In genomic region chr19:9945319-9945966, GRCh38 we compare ENCODE assay signal across 9 cellular contexts. TPM values are rescaled to one million over a fixed set of nuclear protein-coding genes. Genes with fewer than 3 reads are reported as not detected.
DNase-seq lines count a peak whose midpoint lies in the region; ATAC-seq, FAIRE-seq and TF ChIP-seq lines count a peak whose summit lies in the region.
"Had no signal": no experiment of that assay in that cellular context is flagged by ENCODE, and none has a peak within 500 bp of the region (broad histone marks: within the 10 kb centered on the region; RNA-seq: fewer than 3 reads in every experiment).

No MANE protein-coding gene starts in this region.

- no peaks in the 10 kb centered on the region for H3K27me3 ChIP-seq in NT2/D1 (ENCODE audit: insufficient read depth, insufficient read length)
- peaks cover 0 to 6% of the 10 kb centered on the region in 2 experiments for H3K27me3 ChIP-seq in mesenchymal stem cell (ENCODE audit: control insufficient read depth in 1 of 2, insufficient read depth in 1 of 2, low read length in 2 of 2)
- no peaks in the 10 kb centered on the region for H3K27me3 ChIP-seq in uterus

- peaks cover 33% of the 10 kb centered on the region for H3K27me3 Mint-ChIP-seq in stimulated activated naive CD8-positive, alpha-beta T cell treated with anti-CD3 and anti-CD28 coated beads, Interleukin-15, amount 100 ng/mL, for 72 hours

- no peaks in the 10 kb centered on the region for H3K36me3 ChIP-seq in NT2/D1 (ENCODE audit: insufficient read depth, insufficient read length, low read length)
- H3K36me3 ChIP-seq in mesenchymal stem cell (ENCODE audit: control insufficient read depth in 1 of 2, insufficient read depth in 2 of 2, low read depth in 1 of 2, low read length in 2 of 2): no peaks in the 10 kb centered on the region
- H3K36me3 ChIP-seq in uterus: no peaks in the 10 kb centered on the region

- H4K8ac ChIP-seq in mesenchymal stem cell (ENCODE audit: low read length): no peak overlapping the region

- H3K4me1 Mint-ChIP-seq in stimulated activated naive CD8-positive, alpha-beta T cell treated with anti-CD3 and anti-CD28 coated beads, Interleukin-15, amount 100 ng/mL, for 72 hours: no peaks in the 10 kb centered on the region

- no peak overlapping the region for H3K4ac ChIP-seq in mesenchymal stem cell (ENCODE audit: low read depth in 1 of 2, low read length in 2 of 2)

- no peak overlapping the region for H4K91ac ChIP-seq in mesenchymal stem cell (ENCODE audit: low read length)

- H3K9me3 Mint-ChIP-seq in stimulated activated naive CD8-positive, alpha-beta T cell treated with anti-CD3 and anti-CD28 coated beads, Interleukin-15, amount 100 ng/mL, for 72 hours: peaks cover 7 to 22% of the 10 kb centered on the region in 2 donors

- no peak overlapping the region for H3K14ac ChIP-seq in mesenchymal stem cell (ENCODE audit: low read length in 2 of 2)

- H3K9me3 ChIP-seq in NT2/D1 (ENCODE audit: insufficient read depth, low read length) (peaks cover 12% of the 10 kb centered on the region), mesenchymal stem cell (ENCODE audit: control insufficient read depth, low read length) (peaks cover 13% of the 10 kb centered on the region), uterus (no peaks in the 10 kb centered on the region)

- ATAC-seq in HG03045 (IDR thresholded peaks at IDR 0.05; ENCODE audit: unreplicated experiment): no peak
- no peak for ATAC-seq in GM18861 (IDR thresholded peaks at IDR 0.05; ENCODE audit: unreplicated experiment)
- ATAC-seq in stimulated activated naive CD8-positive, alpha-beta T cell treated with anti-CD3 and anti-CD28 coated beads, Interleukin-15, amount 100 ng/mL, for 72 hours: no peak
- ATAC-seq in HG02610 (IDR thresholded peaks at IDR 0.05; ENCODE audit: unreplicated experiment): no peak

- TF ChIP-seq CTCF in uterus (IDR thresholded peaks at IDR 0.05): peak in 2 of 4 experiments; percentile 14 to 15

- H2AK5ac ChIP-seq in mesenchymal stem cell (ENCODE audit: low read length, severe bottlenecking): no peak overlapping the region

- peak; percentile 50 for DNase-seq in NT2/D1 (ENCODE audit: low read depth, low spot score)
- DNase-seq in mesenchymal stem cell: peak; percentile 97
- peak; percentile 97 to 98 for DNase-seq in uterus
- DNase-seq in stimulated activated naive CD8-positive, alpha-beta T cell treated with anti-CD3 and anti-CD28 coated beads, Interleukin-15, amount 100 ng/mL, for 72 hours: no peak

- peak overlapping the region; percentile 20 for H3K4me2 ChIP-seq in mesenchymal stem cell (ENCODE audit: low read length, poor library complexity, severe bottlenecking)

- H3K27ac ChIP-seq in mesenchymal stem cell (ENCODE audit: low read length, poor library complexity, severe bottlenecking): no peak overlapping the region
- peak overlapping the region; percentile 86 to 90 for H3K27ac ChIP-seq in uterus
- H3K27ac ChIP-seq: HL-60 had no signal

- peak overlapping the region in 1 of 2 experiments; percentile 45 for H2BK12ac ChIP-seq in mesenchymal stem cell (ENCODE audit: low read length in 2 of 2)

- no peak overlapping the region for H3K27ac Mint-ChIP-seq in stimulated activated naive CD8-positive, alpha-beta T cell treated with anti-CD3 and anti-CD28 coated beads, Interleukin-15, amount 100 ng/mL, for 72 hours

- no peak overlapping the region for H2AFZ ChIP-seq in mesenchymal stem cell (ENCODE audit: low read depth, low read length)

- peak overlapping the region; percentile 7 for H3K9ac ChIP-seq in NT2/D1 (ENCODE audit: insufficient read length, low read depth)
- peak overlapping the region; percentile 56 for H3K9ac ChIP-seq in mesenchymal stem cell (ENCODE audit: low read length)

- intact Hi-C loops in uterus (cut with DNase I; ENCODE audit: low total_unique reads): no loop called here

- no peak overlapping the region for H2BK5ac ChIP-seq in mesenchymal stem cell (ENCODE audit: low read depth, low read length, poor library complexity, severe bottlenecking)

- H3K79me1 ChIP-seq in mesenchymal stem cell (replicated peaks; ENCODE audit: low read length, poor library complexity, severe bottlenecking): no peaks in the 10 kb centered on the region

- no peak overlapping the region for H3K4me3 ChIP-seq in NT2/D1 (ENCODE audit: insufficient read length, low read depth)
- H3K4me3 ChIP-seq in mesenchymal stem cell (ENCODE audit: insufficient read depth in 1 of 2, low read depth in 1 of 2, low read length in 2 of 2): no peak overlapping the region
- no peak overlapping the region for H3K4me3 ChIP-seq in uterus

- peak; percentile 93 for FAIRE-seq in endometrium (lab: Jason Lieb, UNC)

- no peak overlapping the region for H2BK15ac ChIP-seq in mesenchymal stem cell (ENCODE audit: low read depth, poor library complexity, severe bottlenecking)

- TF ChIP-seq POLR2A in uterus (IDR thresholded peaks at IDR 0.05): no peak

- no peak overlapping the region for H3K23ac ChIP-seq in mesenchymal stem cell (ENCODE audit: low read length in 2 of 2)

- WGBS in mesenchymal stem cell: 25% methylated on average over 17 of the region's 18 CpGs

- no peak overlapping the region for H3K4me3 Mint-ChIP-seq in stimulated activated naive CD8-positive, alpha-beta T cell treated with anti-CD3 and anti-CD28 coated beads, Interleukin-15, amount 100 ng/mL, for 72 hours

- no peak overlapping the region for H2BK120ac ChIP-seq in mesenchymal stem cell (ENCODE audit: low read depth, low read length)

- H3K4me1 ChIP-seq in NT2/D1 (ENCODE audit: insufficient read depth, insufficient read length) (peaks cover 5% of the 10 kb centered on the region), mesenchymal stem cell (ENCODE audit: control insufficient read depth, insufficient read depth, low read depth, low read length) (peaks cover 4% of the 10 kb centered on the region), uterus (peaks cover 0 to 4% of the 10 kb centered on the region in 2 donors)

- H3K18ac ChIP-seq in mesenchymal stem cell (ENCODE audit: low read depth in 1 of 2, low read length in 2 of 2): no peak overlapping the region

RNA-seq across cellular contexts. Expression of gene OLFM2, which starts 9.1 kb away (rescaled TPM):
- polyA plus RNA-seq in mesenchymal stem cell (2013, experiment 1 of 2): 6.3 TPM
- 5.8 TPM for polyA plus RNA-seq in mesenchymal stem cell (2013, experiment 2 of 2)
- total RNA-seq in uterus: 100 to 1,000 TPM in 1 of 4 donors, 10 to 100 TPM in 1, 1 to 10 TPM in 1, not detected in 1; 4.6 to 114 (median 24.8) TPM

Comparison
In these comparisons a context has a peak if more than half of its experiments do, and no peak if none do; other contexts are left out.
1. DNase-seq: peak in NT2/D1 (single experiment), mesenchymal stem cell (single experiment) and uterus (2 of 2); none in stimulated activated naive CD8-positive, alpha-beta T cell treated with anti-CD3 and anti-CD28 coated beads, Interleukin-15, amount 100 ng/mL, for 72 hours (0 of 2).